ENCODE assay signal across 8 cellular contexts in the genomic region with DNA sequence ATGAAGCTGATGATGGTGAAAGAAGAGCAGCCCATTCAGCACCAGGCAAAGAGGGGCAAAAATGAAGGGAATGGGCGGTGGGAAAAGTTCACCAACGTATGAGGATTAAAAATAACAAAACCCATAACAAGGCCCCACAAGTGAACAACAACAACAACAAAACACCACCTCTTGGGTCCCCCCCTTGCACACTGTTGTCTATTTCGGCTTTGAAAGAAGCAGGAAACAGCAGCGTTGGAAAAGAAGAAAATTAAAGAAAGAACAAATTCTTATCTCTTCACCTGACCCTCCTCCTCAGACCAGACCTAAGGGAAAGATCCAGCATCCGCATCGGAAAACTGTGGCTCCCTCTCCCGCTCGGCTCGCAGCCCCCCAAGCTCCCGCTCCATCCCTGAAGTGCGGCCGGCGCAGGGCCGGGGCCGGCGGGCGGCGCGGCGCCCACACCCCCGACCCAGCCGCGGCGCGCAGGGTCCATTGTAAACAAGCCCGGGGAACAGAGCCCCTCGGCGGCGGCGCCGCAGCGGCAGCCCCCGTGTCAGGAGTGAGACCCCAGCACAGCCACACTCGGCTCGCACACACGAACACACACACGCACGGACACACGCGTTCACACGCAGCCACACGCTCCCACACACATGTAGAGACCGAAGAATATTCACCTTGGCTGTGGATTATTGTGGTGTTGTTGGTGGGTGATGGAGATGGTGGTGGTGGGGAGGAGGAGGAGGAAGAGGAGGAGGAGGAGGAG. TPM values are rescaled to one million over a fixed set of nuclear protein-coding genes. Genes with fewer than 3 reads are reported as not detected.
A peak's percentile ranks its signal among the peaks of the same experiment; 100 is the strongest.
DNase-seq lines count a peak whose midpoint lies in the region; ATAC-seq and TF ChIP-seq lines count a peak whose summit lies in the region.

No MANE protein-coding gene starts in this region.

- H3K27me3 ChIP-seq in PC-3 (ENCODE audit: low read length) (no peaks in the 10 kb centered on the region), upper lobe of left lung (no peaks in the 10 kb centered on the region)

- H3K9me2 ChIP-seq in PC-3 (replicated peaks; ENCODE audit: low read length), result no peaks in the 10 kb centered on the region

- H3K9ac ChIP-seq in PC-3 (ENCODE audit: low read length), result peak overlapping the region; percentile 100

- TF ChIP-seq CTCF in PC-3 (conservative IDR thresholded peaks at IDR 0.05; ENCODE audit: low read depth, low read length), result no peak
- peak in 1 of 6 experiments; percentile 9 for TF ChIP-seq CTCF in upper lobe of left lung (IDR thresholded peaks at IDR 0.05)

- H3K4me2 ChIP-seq in PC-3 (ENCODE audit: low read length), result peak overlapping the region; percentile 79

- peak overlapping the region; percentile 99 for H3K27ac Mint-ChIP-seq in activated CD4-positive, alpha-beta T cell treated with anti-CD3 and anti-CD28 coated beads for 36 hours
- peak overlapping the region; percentile 100 for H3K27ac Mint-ChIP-seq in dendritic cell treated with granulocyte-macrophage colony-stimulating factor and Interleukin-4, amounts not matched to agents 40 ng/mL and 50 ng/mL, for 4 days

- H2AFZ ChIP-seq in PC-3 (ENCODE audit: low read length), result peak overlapping the region; percentile 74

- WGBS in mesodermal cell (ENCODE audit: insufficient coverage in 2 of 2), 2 experiments, result 0% methylated on average over 14 of the region's 43 CpGs
- WGBS in upper lobe of left lung, 2 donors, result 0 to 1% methylated on average over 15 to 21 of the region's 43 CpGs

- H3K9me3 ChIP-seq in PC-3 (ENCODE audit: low read length) (no peaks in the 10 kb centered on the region), mesodermal cell (ENCODE audit: control insufficient read depth, low read length) (no peaks in the 10 kb centered on the region), upper lobe of left lung (no peaks in the 10 kb centered on the region)

- H4K20me1 ChIP-seq in PC-3 (ENCODE audit: low read length), result no peaks in the 10 kb centered on the region

- H3K27me3 Mint-ChIP-seq in activated CD4-positive, alpha-beta T cell treated with anti-CD3 and anti-CD28 coated beads for 36 hours, result no peaks in the 10 kb centered on the region
- no peaks in the 10 kb centered on the region for H3K27me3 Mint-ChIP-seq in dendritic cell treated with granulocyte-macrophage colony-stimulating factor and Interleukin-4, amounts not matched to agents 40 ng/mL and 50 ng/mL, for 4 days

- H3K4me3 Mint-ChIP-seq in activated CD4-positive, alpha-beta T cell treated with anti-CD3 and anti-CD28 coated beads for 36 hours, result peak overlapping the region; percentile 89
- peak overlapping the region; percentile 96 for H3K4me3 Mint-ChIP-seq in dendritic cell treated with granulocyte-macrophage colony-stimulating factor and Interleukin-4, amounts not matched to agents 40 ng/mL and 50 ng/mL, for 4 days

- H3K4me3 ChIP-seq in PC-3 (ENCODE audit: low read length) (peak overlapping the region; percentile 82), mesodermal cell (ENCODE audit: extremely low read depth, insufficient read depth, low read length, poor library complexity, severe bottlenecking) (peak overlapping the region; percentile 81), upper lobe of left lung (peak overlapping the region; percentile 31 to 97 (median 78))

- peak overlapping the region; percentile 45; the same call in 1 of the 2 replicates for H3K27ac ChIP-seq in PC-3 (ENCODE audit: low read length)
- H3K27ac ChIP-seq in mesodermal cell (ENCODE audit: low read depth, low read length, severe bottlenecking), result peak overlapping the region; percentile 100
- H3K27ac ChIP-seq in upper lobe of left lung, result peak overlapping the region; percentile 97 to 100 (median 99)

- POLR2A ChIA-PET in activated CD4-positive, alpha-beta T cell treated with anti-CD3 and anti-CD28 coated beads for 36 hours (lab: Charles Lee), result no interaction called here
- POLR2A ChIA-PET in PC-3 (lab: Charles Lee; ENCODE audit: unreplicated experiment), result no interaction called here

- CTCF ChIA-PET in activated CD4-positive, alpha-beta T cell treated with anti-CD3 and anti-CD28 coated beads for 36 hours (lab: Charles Lee), result interaction anchor here (1.3 kb wide), 1 partner anchor 57 kb away, joined by 4 read pairs; no protein-coding TSS in a partner anchor
- CTCF ChIA-PET in PC-3 (lab: Charles Lee), result no interaction called here

- no peak for DNase-seq in activated CD4-positive, alpha-beta T cell treated with anti-CD3 and anti-CD28 coated beads for 36 hours
- no peak for DNase-seq in activated CD4-positive, alpha-beta T cell treated with anti-CD3 and anti-CD28 coated beads for 1 hour
- DNase-seq in PC-3 (no peak), upper lobe of left lung (peak in 1 of 2 donors; percentile 92)
- DNase-seq in stimulated activated CD8-positive, alpha-beta memory T cell treated with anti-CD3 and anti-CD28 coated beads, Interleukin-4, amount 100 ng/mL, for 48 hours, result no peak

- no peaks in the 10 kb centered on the region for H3K9me3 Mint-ChIP-seq in activated CD4-positive, alpha-beta T cell treated with anti-CD3 and anti-CD28 coated beads for 36 hours (ENCODE audit: low read depth)
- H3K9me3 Mint-ChIP-seq in dendritic cell treated with granulocyte-macrophage colony-stimulating factor and Interleukin-4, amounts not matched to agents 40 ng/mL and 50 ng/mL, for 4 days, result no peaks in the 10 kb centered on the region

- H3K4me1 Mint-ChIP-seq in activated CD4-positive, alpha-beta T cell treated with anti-CD3 and anti-CD28 coated beads for 36 hours, result peaks cover 39% of the 10 kb centered on the region
- peaks cover 38% of the 10 kb centered on the region for H3K4me1 Mint-ChIP-seq in dendritic cell treated with granulocyte-macrophage colony-stimulating factor and Interleukin-4, amounts not matched to agents 40 ng/mL and 50 ng/mL, for 4 days (ENCODE audit: low read depth)

- peaks cover 57% of the 10 kb centered on the region for H3K79me2 ChIP-seq in PC-3 (ENCODE audit: low read length)

- no peaks in the 10 kb centered on the region for H3K36me3 ChIP-seq in PC-3 (ENCODE audit: low read depth, low read length)
- peaks cover 6% of the 10 kb centered on the region for H3K36me3 ChIP-seq in mesodermal cell (ENCODE audit: control insufficient read depth, insufficient read depth, low read length)
- no peaks in the 10 kb centered on the region for H3K36me3 ChIP-seq in upper lobe of left lung

- BruUV-seq in PC-3 (replicated peaks; lab: Mats Ljungman, UMichigan), result no TSS peak

- H3K4me1 ChIP-seq in PC-3 (ENCODE audit: insufficient read depth, low read length) (peaks cover 11% of the 10 kb centered on the region; the same call in 1 of the 2 replicates), mesodermal cell (ENCODE audit: control insufficient read depth, insufficient read depth, low read length, poor library complexity, severe bottlenecking) (no peaks in the 10 kb centered on the region), upper lobe of left lung (peaks cover 12 to 31% (median 20%) of the 10 kb centered on the region in 4 donors)

- ATAC-seq in activated CD4-positive, alpha-beta T cell treated with anti-CD3 and anti-CD28 coated beads for 36 hours, result no peak
- ATAC-seq in PC-3 (peak; percentile 6; the same call in 1 of the 2 replicates), upper lobe of left lung (ENCODE audit: low FRiP score in 2 of 2) (peak in 1 of 2 donors; percentile 11), HG03439 (IDR thresholded peaks at IDR 0.05; ENCODE audit: unreplicated experiment) (no peak)

- no peak for TF ChIP-seq EP300 in upper lobe of left lung (IDR thresholded peaks at IDR 0.05)

- intact Hi-C loops in activated CD4-positive, alpha-beta T cell treated with anti-CD3 and anti-CD28 coated beads for 36 hours (cut with DNase I, micrococcal nuclease), result loop anchor here (1.0 to 5.0 kb wide), 14 partner anchors 52 to 1927 kb away; partner anchors contain the start of genes CDC37L1 (in 2 of the 2), CD274 (in 1 of the 2), PLGRKT (in 1 of the 2) and PUM3 (in 1 of the 2)
- intact Hi-C loops in PC-3 (cut with micrococcal nuclease), result loop anchor here (5.0 to 10.0 kb wide), 4 partner anchors 210 to 852 kb away; partner anchors contain the start of gene PUM3
- intact Hi-C loops in dendritic cell treated with granulocyte-macrophage colony-stimulating factor and Interleukin-4, amounts not matched to agents 40 ng/mL and 50 ng/mL, for 4 days (cut with micrococcal nuclease), result loop anchor here (1.0 to 10.0 kb wide), 5 partner anchors 13 to 1150 kb away; partner anchors contain the start of genes CDC37L1 and PUM3

- H3K36me3 Mint-ChIP-seq in activated CD4-positive, alpha-beta T cell treated with anti-CD3 and anti-CD28 coated beads for 36 hours (ENCODE audit: low read depth), result peaks cover 24% of the 10 kb centered on the region
- peaks cover 28% of the 10 kb centered on the region for H3K36me3 Mint-ChIP-seq in dendritic cell treated with granulocyte-macrophage colony-stimulating factor and Interleukin-4, amounts not matched to agents 40 ng/mL and 50 ng/mL, for 4 days (ENCODE audit: low read depth)

- TF ChIP-seq POLR2A in upper lobe of left lung (IDR thresholded peaks at IDR 0.05), result no peak

- no peaks in the 10 kb centered on the region for H3F3A ChIP-seq in PC-3 (ENCODE audit: low read length, unreplicated experiment)

RNA-seq across cellular contexts. Expression of gene RFX3, which starts 0.5 kb away (rescaled TPM):
- 10 to 100 TPM; 12.5 to 16.6 TPM for total RNA-seq in activated CD4-positive, alpha-beta T cell treated with anti-CD3 and anti-CD28 coated beads for 36 hours
- 2.3 and 4.5 TPM in 2 replicates for total RNA-seq in PC-3 (2014; rRNA removed)
- 16.4 TPM for polyA plus RNA-seq in mesodermal cell (2013, experiment 1 of 2)
- polyA plus RNA-seq in mesodermal cell (2013, experiment 2 of 2), result 14.6 TPM
- total RNA-seq in upper lobe of left lung, result 10 to 100 TPM in 5 of 6 donors, 1 to 10 TPM in 1; 7.3 to 32.0 (median 19.9) TPM

Comparison
In these comparisons a context has a peak if more than half of its experiments do, and no peak if none do; other contexts are left out.
1. H3K27ac ChIP-seq: peak in every context shown above with its lines; median percentile 100 in mesodermal cell; 99 in upper lobe of left lung; 45 in PC-3.